31 cellular contexts compared by ENCODE assay signal in the genomic region with DNA sequence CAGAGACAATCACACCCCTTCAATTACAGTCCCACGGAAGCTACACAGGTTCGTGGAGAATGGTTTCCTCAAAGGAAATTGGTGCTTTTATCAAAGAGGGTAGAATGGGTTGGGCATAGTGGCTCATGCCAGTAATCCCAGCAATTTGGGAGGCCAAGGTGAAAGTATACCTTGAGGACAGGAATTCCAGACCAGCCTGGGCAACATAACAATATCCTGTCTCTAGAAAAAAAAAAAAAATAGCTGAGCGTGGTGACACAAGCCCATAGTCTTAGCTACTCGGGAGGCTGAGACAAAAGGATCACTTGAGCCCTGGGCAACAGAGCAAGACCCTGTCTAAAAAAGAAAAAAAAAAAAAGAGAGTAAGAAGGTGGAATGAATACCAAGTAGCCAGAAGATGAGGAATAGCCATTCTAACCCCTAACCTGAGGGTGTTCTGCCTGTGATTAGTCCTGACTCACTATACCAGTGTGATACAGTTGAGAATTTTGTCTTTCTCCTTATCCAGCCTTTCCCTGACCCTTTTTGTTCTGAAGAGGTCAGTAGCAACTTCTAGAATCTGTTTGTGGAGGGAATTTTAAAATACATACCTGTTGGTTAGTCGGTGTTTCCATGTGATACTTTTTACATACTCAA.
DNase-seq lines count a peak whose midpoint lies in the region; ATAC-seq, FAIRE-seq and TF ChIP-seq lines count a peak whose summit lies in the region.
"Had no signal": no experiment of that assay in that cellular context is flagged by ENCODE, and none has a peak within 500 bp of the region (broad histone marks: within the 10 kb centered on the region; RNA-seq: fewer than 3 reads in every experiment).

No MANE protein-coding gene starts in this region.

- no peak overlapping the region for H3K27ac Mint-ChIP-seq in T-helper 17 cell
- H3K27ac Mint-ChIP-seq: activated CD4-positive, alpha-beta T cell treated with anti-CD3 and anti-CD28 coated beads, Interleukin-2, amount 10 ng/mL, durations not matched to agents 24 days and 14 days; activated naive CD8-positive, alpha-beta T cell; CD8-positive, alpha-beta T cell; nephron progenitor cell; WTC11 had no signal

- ATAC-seq in psoas muscle: no peak
- no peak for ATAC-seq in T-helper 17 cell
- ATAC-seq: A549; CD8-positive, alpha-beta T cell; lower lobe of right lung; upper lobe of right lung; WTC11 had no signal

- FAIRE-seq in bronchial epithelial cell (lab: Jason Lieb, UNC): no peak
- FAIRE-seq: A549 had no signal

- TF ChIP-seq CTCF in bronchial epithelial cell (IDR thresholded peaks at IDR 0.05; ENCODE audit: insufficient read depth, low read length, severe bottlenecking): no peak
- TF ChIP-seq CTCF in psoas muscle (IDR thresholded peaks at IDR 0.05): no peak

- H3K4me1 ChIP-seq in ACC112 (ENCODE audit: control insufficient read depth, insufficient read depth, low read length, unreplicated experiment) (peaks cover 38% of the 10 kb centered on the region), GM23248 (ENCODE audit: insufficient read depth) (peaks cover 43% of the 10 kb centered on the region), psoas muscle (no peaks in the 10 kb centered on the region)
- H3K4me1 ChIP-seq: colonic mucosa had no signal

- peaks cover 4% of the 10 kb centered on the region for H3K4me1 Mint-ChIP-seq in T-helper 17 cell
- H3K4me1 Mint-ChIP-seq: activated CD4-positive, alpha-beta T cell treated with anti-CD3 and anti-CD28 coated beads, Interleukin-2, amount 10 ng/mL, durations not matched to agents 24 days and 14 days; nephron progenitor cell; WTC11 had no signal

- H3K36me3 Mint-ChIP-seq in T-helper 17 cell (ENCODE audit: low read depth): no peaks in the 10 kb centered on the region
- H3K36me3 Mint-ChIP-seq: activated naive CD8-positive, alpha-beta T cell; CD8-positive, alpha-beta T cell; WTC11 had no signal

- H3K79me2 ChIP-seq in ACC112 (ENCODE audit: control insufficient read depth, insufficient read depth, low read length, unreplicated experiment) (no peaks in the 10 kb centered on the region), GM23248 (ENCODE audit: insufficient read depth) (no peaks in the 10 kb centered on the region)

- H3K4me3 ChIP-seq in ACC112 (ENCODE audit: low read depth, low read length) (no peak overlapping the region), GM23248 (no peak overlapping the region), bronchial epithelial cell (ENCODE audit: low read depth, low read length) (no peak overlapping the region), psoas muscle (no peak overlapping the region)
- H3K4me3 ChIP-seq: A549, cardiac muscle cell, colonic mucosa, lower lobe of right lung, ovary, SJCRH30, suprapubic skin, upper lobe of right lung had no signal

- WGBS in GM23248 (ENCODE audit: low coverage in 1 of 2, low lambda C conversion rate in 2 of 2, missing lambda C conversion rate in 2 of 2), 2 experiments: 96 to 97% methylated on average over 5 of the region's 5 CpGs
- 84 to 87% (median 85%) methylated on average over 5 of the region's 5 CpGs for WGBS in psoas muscle, 3 donors

- no peak overlapping the region for H3K9ac ChIP-seq in GM23248

- H3K9me3 ChIP-seq in GM23248 (ENCODE audit: low read depth) (no peaks in the 10 kb centered on the region), psoas muscle (no peaks in the 10 kb centered on the region), T-helper 17 cell (ENCODE audit: control insufficient read depth, low read length, poor library complexity, severe bottlenecking) (no peaks in the 10 kb centered on the region)
- H3K9me3 ChIP-seq: colonic mucosa, lower lobe of right lung, ovary, SJCRH30, suprapubic skin, upper lobe of right lung had no signal

- H3K27ac ChIP-seq in ACC112 (ENCODE audit: low read depth, low read length) (peak overlapping the region; percentile 87), GM23248 (peak overlapping the region; percentile 75), psoas muscle (no peak overlapping the region)
- H3K27ac ChIP-seq: cardiac muscle cell, colonic mucosa, epithelial cell of prostate, lower lobe of right lung, ovary, SJCRH30, suprapubic skin, upper lobe of right lung had no signal

- H3K9me2 ChIP-seq in GM23248 (ENCODE audit: insufficient read depth): no peaks in the 10 kb centered on the region

- H3K27me3 ChIP-seq in ACC112 (ENCODE audit: insufficient read depth, low read length) (no peaks in the 10 kb centered on the region), GM23248 (replicated peaks; ENCODE audit: insufficient read depth) (no peaks in the 10 kb centered on the region), bronchial epithelial cell (ENCODE audit: control insufficient read depth, insufficient read depth, low read length) (no peaks in the 10 kb centered on the region), psoas muscle (ENCODE audit: insufficient read depth in 3 of 3, low read length in 2 of 3) (no peaks in the 10 kb centered on the region)
- H3K27me3 ChIP-seq: cardiac muscle cell, colonic mucosa, ovary, SJCRH30, suprapubic skin, upper lobe of right lung had no signal

- intact Hi-C loops in psoas muscle (cut with DNase I): no loop called here

- peaks cover 45% of the 10 kb centered on the region for H3F3A ChIP-seq in GM23248 (ENCODE audit: insufficient read depth)

- no peaks in the 10 kb centered on the region for H4K20me1 ChIP-seq in GM23248 (ENCODE audit: insufficient read depth)

- no peak overlapping the region for H3K4me2 ChIP-seq in GM23248 (ENCODE audit: unreplicated experiment)
- H3K4me2 ChIP-seq: A549 had no signal

- POLR2A ChIA-PET in HEK293T (lab: Yijun Ruan, JAX): no interaction called here

- CTCF ChIA-PET in HEK293T (lab: Yijun Ruan, JAX): no interaction called here

- in situ Hi-C loops in GM23248 (cut with MboI): no loop called here

- DNase-seq in GM23248 (peak; percentile 58), bronchial epithelial cell (ENCODE audit: low read depth) (peak; percentile 58), kidney tubule cell (ENCODE audit: low spot score) (peak; percentile 25), psoas muscle (no peak), T-helper 17 cell (no peak), HEK293T (ENCODE audit: extremely low spot score) (no peak), NCI-H446 treated with DMSO at 0.1 percent for 48 hours (lab: John Stamatoyannopoulos, UW) (no peak)
- DNase-seq: activated CD4-positive, alpha-beta T cell treated with anti-CD3 and anti-CD28 coated beads, Interleukin-2, amount 10 ng/mL, durations not matched to agents 24 days and 14 days; activated effector memory CD4-positive, alpha-beta T cell treated with Interleukin-2 at 50 U/mL for 16 hours; activated T-cell treated with anti-CD3 and anti-CD28 coated beads, Interleukin-2, amount 50 U/mL, for 1 hour; CD8-positive, alpha-beta T cell; colonic mucosa; effector CD8-positive, alpha-beta T cell; head of caudate nucleus; lower lobe of right lung; NCI-H146; NCI-H345; NCI-H774; nephron progenitor cell; ovary; SJCRH30; stimulated activated CD4-positive, alpha-beta T cell treated with anti-CD3 and anti-CD28 coated beads, Interleukin-1b, Interleukin-23, amount 100 ng/mL, for 48 hours; stimulated activated naive CD4-positive, alpha-beta T cell treated with Interleukin-2 at 50 U/mL for 16 hours; upper lobe of right lung had no signal

- H2AFZ ChIP-seq in ACC112 (ENCODE audit: low read length, unreplicated experiment) (no peak overlapping the region), GM23248 (no peak overlapping the region)

- H3K4me3 Mint-ChIP-seq in T-helper 17 cell: no peak overlapping the region
- H3K4me3 Mint-ChIP-seq: activated CD4-positive, alpha-beta T cell treated with anti-CD3 and anti-CD28 coated beads, Interleukin-2, amount 10 ng/mL, durations not matched to agents 24 days and 14 days; activated naive CD8-positive, alpha-beta T cell; CD8-positive, alpha-beta T cell; nephron progenitor cell; WTC11 had no signal

- peaks cover 10% of the 10 kb centered on the region for H3K27me3 Mint-ChIP-seq in T-helper 17 cell

- peaks cover 9% of the 10 kb centered on the region; the same call in 1 of the 2 replicates for H3K36me3 ChIP-seq in ACC112 (ENCODE audit: insufficient read depth, low read length)
- no peaks in the 10 kb centered on the region for H3K36me3 ChIP-seq in GM23248 (ENCODE audit: low read depth)
- H3K36me3 ChIP-seq in bronchial epithelial cell (ENCODE audit: control insufficient read depth, insufficient read depth, low read length): no peaks in the 10 kb centered on the region
- H3K36me3 ChIP-seq in psoas muscle (ENCODE audit: insufficient read depth in 1 of 2, low read depth in 1 of 2): no peaks in the 10 kb centered on the region
- H3K36me3 ChIP-seq: cardiac muscle cell, colonic mucosa, lower lobe of right lung, ovary, SJCRH30, suprapubic skin, upper lobe of right lung had no signal

TF ChIP-seq in HEK293T, 16 proteins besides CTCF, POLR2A, EP300 and RAD21:
- TF ChIP-seq CTBP1 (IDR thresholded peaks at IDR 0.05; ENCODE audit: borderline replicate concordance): no peak

Comparison
In these comparisons a context has a peak if more than half of its experiments do, and no peak if none do; other contexts are left out.
1. DNase-seq: peak in GM23248 (single experiment), bronchial epithelial cell (single experiment) and kidney tubule cell (single experiment); none in psoas muscle (0 of 2), T-helper 17 cell (0 of 3), HEK293T (single experiment) and NCI-H446 treated with DMSO at 0.1 percent for 48 hours (single experiment).